In the genomic region with DNA sequence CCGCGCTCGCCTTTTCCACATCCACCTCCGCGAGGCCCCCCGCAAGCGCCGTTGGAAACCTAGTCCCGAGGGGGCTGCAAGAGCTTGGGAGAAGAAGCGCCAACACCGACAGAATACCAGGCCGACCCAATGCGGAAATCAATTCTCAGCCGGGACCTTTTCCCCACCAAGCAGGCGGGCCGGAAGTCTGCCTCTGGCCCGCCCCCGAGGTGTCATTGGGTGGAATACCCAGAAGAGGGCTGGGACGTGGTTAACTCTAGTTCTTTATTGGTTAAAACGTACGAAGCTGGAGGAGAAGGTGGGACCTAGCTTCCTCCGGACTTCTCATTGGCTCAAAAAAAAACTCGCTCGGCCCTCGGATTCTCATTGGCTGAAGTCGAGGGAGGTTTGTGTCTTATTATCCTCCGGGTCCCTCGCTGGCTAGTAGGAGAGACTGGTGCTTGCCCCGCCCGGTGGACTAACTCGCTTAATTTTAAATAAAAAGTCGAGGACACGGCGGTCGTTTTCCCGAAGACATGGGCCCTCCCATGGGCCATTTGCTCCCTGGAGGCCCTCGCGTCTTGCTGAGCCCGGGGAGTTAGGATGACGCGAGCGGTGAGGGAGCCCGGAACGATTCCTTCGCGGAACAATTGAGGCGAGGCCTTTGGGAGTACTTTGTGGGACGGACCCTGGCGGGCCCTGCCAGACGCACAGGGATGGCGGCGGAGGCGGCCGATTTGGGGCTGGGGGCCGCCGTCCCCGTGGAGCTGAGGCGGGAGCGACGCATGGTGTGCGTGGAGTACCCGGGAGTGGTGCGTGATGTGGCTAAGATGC, we compare ENCODE assay signal across 8 cellular contexts. TPM values are rescaled to one million over a fixed set of nuclear protein-coding genes. Genes with fewer than 3 reads are reported as not detected.
A peak's percentile ranks its signal among the peaks of the same experiment; 100 is the strongest.
DNase-seq lines count a peak whose midpoint lies in the region; ATAC-seq lines count a peak whose summit lies in the region.

A gene with protein sequence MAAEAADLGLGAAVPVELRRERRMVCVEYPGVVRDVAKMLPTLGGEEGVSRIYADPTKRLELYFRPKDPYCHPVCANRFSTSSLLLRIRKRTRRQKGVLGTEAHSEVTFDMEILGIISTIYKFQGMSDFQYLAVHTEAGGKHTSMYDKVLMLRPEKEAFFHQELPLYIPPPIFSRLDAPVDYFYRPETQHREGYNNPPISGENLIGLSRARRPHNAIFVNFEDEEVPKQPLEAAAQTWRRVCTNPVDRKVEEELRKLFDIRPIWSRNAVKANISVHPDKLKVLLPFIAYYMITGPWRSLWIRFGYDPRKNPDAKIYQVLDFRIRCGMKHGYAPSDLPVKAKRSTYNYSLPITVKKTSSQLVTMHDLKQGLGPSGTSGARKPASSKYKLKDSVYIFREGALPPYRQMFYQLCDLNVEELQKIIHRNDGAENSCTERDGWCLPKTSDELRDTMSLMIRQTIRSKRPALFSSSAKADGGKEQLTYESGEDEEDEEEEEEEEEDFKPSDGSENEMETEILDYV (plus strand): TSS at position 681 of the 813 bp plus-strand sequence. CDS start 15 bp downstream, at position 696.

- no peaks in the 10 kb centered on the region for H3K9me3 Mint-ChIP-seq in activated CD8-positive, alpha-beta memory T cell treated with anti-CD3 and anti-CD28 coated beads, Interleukin-2, amount 10 ng/mL, durations not matched to agents 7 days and 5 days (ENCODE audit: low read depth)

- H3K4ac ChIP-seq in mesenchymal stem cell (ENCODE audit: low read depth in 1 of 2, low read length in 2 of 2), result peak within 1 kb of the TSS; percentile 86 to 89

- H3K18ac ChIP-seq in mesenchymal stem cell (ENCODE audit: low read depth in 1 of 2, low read length in 2 of 2), result peak within 1 kb of the TSS; percentile 50 to 76

- peak within 1 kb of the TSS; percentile 22 for H2AK5ac ChIP-seq in mesenchymal stem cell (ENCODE audit: low read length, severe bottlenecking)

- CTCF ChIA-PET in activated CD8-positive, alpha-beta memory T cell treated with anti-CD3 and anti-CD28 coated beads, Interleukin-2, amount 10 ng/mL, durations not matched to agents 7 days and 5 days (lab: Charles Lee), result interaction anchor here (0.6 to 6.2 kb wide), 21 partner anchors 8 to 625 kb away, joined by 3 to 81 read pairs (median 4); a partner anchor contains a TSS

- peak within 1 kb of the TSS; percentile 89 for H2AFZ ChIP-seq in mesenchymal stem cell (ENCODE audit: low read depth, low read length)

- peaks cover 19% of the 10 kb centered on the region for H3K79me1 ChIP-seq in mesenchymal stem cell (replicated peaks; ENCODE audit: low read length, poor library complexity, severe bottlenecking)

- peaks cover 38% of the 10 kb centered on the region for H3K4me1 Mint-ChIP-seq in activated CD8-positive, alpha-beta memory T cell treated with anti-CD3 and anti-CD28 coated beads, Interleukin-2, amount 10 ng/mL, durations not matched to agents 7 days and 5 days

- peak; percentile 93 for ATAC-seq in GM21381 (IDR thresholded peaks at IDR 0.05; ENCODE audit: unreplicated experiment)
- ATAC-seq in activated CD8-positive, alpha-beta memory T cell treated with anti-CD3 and anti-CD28 coated beads, Interleukin-2, amount 10 ng/mL, durations not matched to agents 7 days and 5 days, result peak; percentile 97

- peak within 1 kb of the TSS; percentile 40 for H4K91ac ChIP-seq in mesenchymal stem cell (ENCODE audit: low read length)

- no peaks in the 10 kb centered on the region for H3K27me3 Mint-ChIP-seq in activated CD8-positive, alpha-beta memory T cell treated with anti-CD3 and anti-CD28 coated beads, Interleukin-2, amount 10 ng/mL, durations not matched to agents 7 days and 5 days

- H3K27me3 ChIP-seq in NT2/D1 (ENCODE audit: insufficient read depth, insufficient read length), result peaks cover 4% of the 10 kb centered on the region
- no peaks in the 10 kb centered on the region for H3K27me3 ChIP-seq in endocrine pancreas (ENCODE audit: control insufficient read depth, insufficient read depth, low read length)
- H3K27me3 ChIP-seq in mesenchymal stem cell (ENCODE audit: control insufficient read depth in 1 of 2, insufficient read depth in 1 of 2, low read length in 2 of 2), result peaks cover 0 to 4% of the 10 kb centered on the region in 2 experiments

- DNase-seq in COR-L47 (lab: John Stamatoyannopoulos, UW) (peak; percentile 99), HUDEP-2 (lab: John Stamatoyannopoulos, UW; ENCODE audit: unreplicated experiment in 76 of 76) (peak; percentile 57 to 99 (median 91)), NT2/D1 (ENCODE audit: low read depth, low spot score) (peak; percentile 99), mesenchymal stem cell (peak; percentile 100)
- DNase-seq in activated CD8-positive, alpha-beta memory T cell treated with anti-CD3 and anti-CD28 coated beads, Interleukin-2, amount 10 ng/mL, durations not matched to agents 7 days and 5 days, result peak; percentile 96
- DNase-seq in stimulated activated CD8-positive, alpha-beta memory T cell treated with anti-CD3 and anti-CD28 coated beads, Interleukin-12 subunit alpha, Interleukin-12 subunit beta, amount 100 ng/mL, for 4 hours (ENCODE audit: low read depth), result peak; percentile 81

- H3K9me3 ChIP-seq in NT2/D1 (ENCODE audit: insufficient read depth, low read length), result peaks cover 26% of the 10 kb centered on the region
- no peaks in the 10 kb centered on the region for H3K9me3 ChIP-seq in endocrine pancreas (ENCODE audit: control insufficient read depth, low read length)
- no peaks in the 10 kb centered on the region for H3K9me3 ChIP-seq in mesenchymal stem cell (ENCODE audit: control insufficient read depth, low read length)

- peak within 1 kb of the TSS; percentile 94 for H3K27ac ChIP-seq in mesenchymal stem cell (ENCODE audit: low read length, poor library complexity, severe bottlenecking)

- no peak within 1 kb of the TSS for H3K23ac ChIP-seq in mesenchymal stem cell (ENCODE audit: low read length in 2 of 2)

- H2BK120ac ChIP-seq in mesenchymal stem cell (ENCODE audit: low read depth, low read length), result peak within 1 kb of the TSS; percentile 78

- WGBS in mesenchymal stem cell, result under 1% methylated on average over 59 of the region's 63 CpGs

- peak within 1 kb of the TSS; percentile 96 for H3K4me3 ChIP-seq in NT2/D1 (ENCODE audit: insufficient read length, low read depth)
- peak within 1 kb of the TSS; percentile 84 for H3K4me3 ChIP-seq in endocrine pancreas (ENCODE audit: control insufficient read depth, insufficient read depth, low read length)
- H3K4me3 ChIP-seq in mesenchymal stem cell (ENCODE audit: insufficient read depth in 1 of 2, low read depth in 1 of 2, low read length in 2 of 2), result peak within 1 kb of the TSS; percentile 90 to 98

- H3K36me3 ChIP-seq in NT2/D1 (ENCODE audit: insufficient read depth, insufficient read length, low read length) (peaks cover 31% of the 10 kb centered on the region), endocrine pancreas (ENCODE audit: control insufficient read depth, insufficient read depth, low read length) (no peaks in the 10 kb centered on the region), mesenchymal stem cell (ENCODE audit: control insufficient read depth in 1 of 2, insufficient read depth in 2 of 2, low read depth in 1 of 2, low read length in 2 of 2) (peaks cover 0 to 7% of the 10 kb centered on the region in 2 experiments)

- H3K9ac ChIP-seq in NT2/D1 (ENCODE audit: insufficient read length, low read depth) (peak within 1 kb of the TSS; percentile 98), endocrine pancreas (ENCODE audit: control insufficient read depth, insufficient read depth, low read length) (peak within 1 kb of the TSS; percentile 92), mesenchymal stem cell (ENCODE audit: low read length) (peak within 1 kb of the TSS; percentile 99)

- peak within 1 kb of the TSS; percentile 69 for H2BK5ac ChIP-seq in mesenchymal stem cell (ENCODE audit: low read depth, low read length, poor library complexity, severe bottlenecking)

- no peak within 1 kb of the TSS for H2BK15ac ChIP-seq in mesenchymal stem cell (ENCODE audit: low read depth, poor library complexity, severe bottlenecking)

- H3K4me1 ChIP-seq in NT2/D1 (ENCODE audit: insufficient read depth, insufficient read length) (peaks cover 3% of the 10 kb centered on the region), endocrine pancreas (ENCODE audit: control insufficient read depth, insufficient read depth, low read length) (peaks cover 8% of the 10 kb centered on the region), mesenchymal stem cell (ENCODE audit: control insufficient read depth, insufficient read depth, low read depth, low read length) (peaks cover 10% of the 10 kb centered on the region)

- peak within 1 kb of the TSS in 1 of 2 experiments; percentile 0 for H3K14ac ChIP-seq in mesenchymal stem cell (ENCODE audit: low read length in 2 of 2)

- H3K4me2 ChIP-seq in mesenchymal stem cell (ENCODE audit: low read length, poor library complexity, severe bottlenecking), result peak within 1 kb of the TSS; percentile 93

- H3K4me3 Mint-ChIP-seq in activated CD8-positive, alpha-beta memory T cell treated with anti-CD3 and anti-CD28 coated beads, Interleukin-2, amount 10 ng/mL, durations not matched to agents 7 days and 5 days, result peak within 1 kb of the TSS; percentile 90

- H2BK12ac ChIP-seq in mesenchymal stem cell (ENCODE audit: low read length in 2 of 2), result no peak within 1 kb of the TSS

- peak within 1 kb of the TSS; percentile 86 for H3K27ac Mint-ChIP-seq in activated CD8-positive, alpha-beta memory T cell treated with anti-CD3 and anti-CD28 coated beads, Interleukin-2, amount 10 ng/mL, durations not matched to agents 7 days and 5 days

- H4K8ac ChIP-seq in mesenchymal stem cell (ENCODE audit: low read length), result peak within 1 kb of the TSS; percentile 89

- peaks cover 13% of the 10 kb centered on the region for H3K36me3 Mint-ChIP-seq in activated CD8-positive, alpha-beta memory T cell treated with anti-CD3 and anti-CD28 coated beads, Interleukin-2, amount 10 ng/mL, durations not matched to agents 7 days and 5 days

RNA-seq across cellular contexts. Expression of the gene that starts here (rescaled TPM):
- 10 to 100 TPM; 83.8 to 89.0 TPM for total RNA-seq in activated CD8-positive, alpha-beta memory T cell treated with anti-CD3 and anti-CD28 coated beads, Interleukin-2, amount 10 ng/mL, durations not matched to agents 7 days and 5 days
- polyA plus RNA-seq in mesenchymal stem cell (2013, experiment 1 of 2), result 31.5 TPM
- 30.0 TPM for polyA plus RNA-seq in mesenchymal stem cell (2013, experiment 2 of 2)

Comparison
In these comparisons a context has a peak if more than half of its experiments do, and no peak if none do; other contexts are left out.
1. Peak in every context shown above with its lines: DNase-seq, ATAC-seq, H3K4me3 ChIP-seq and H3K27ac ChIP-seq.